ENCODE assay signal across 8 cellular contexts in the genomic region with DNA sequence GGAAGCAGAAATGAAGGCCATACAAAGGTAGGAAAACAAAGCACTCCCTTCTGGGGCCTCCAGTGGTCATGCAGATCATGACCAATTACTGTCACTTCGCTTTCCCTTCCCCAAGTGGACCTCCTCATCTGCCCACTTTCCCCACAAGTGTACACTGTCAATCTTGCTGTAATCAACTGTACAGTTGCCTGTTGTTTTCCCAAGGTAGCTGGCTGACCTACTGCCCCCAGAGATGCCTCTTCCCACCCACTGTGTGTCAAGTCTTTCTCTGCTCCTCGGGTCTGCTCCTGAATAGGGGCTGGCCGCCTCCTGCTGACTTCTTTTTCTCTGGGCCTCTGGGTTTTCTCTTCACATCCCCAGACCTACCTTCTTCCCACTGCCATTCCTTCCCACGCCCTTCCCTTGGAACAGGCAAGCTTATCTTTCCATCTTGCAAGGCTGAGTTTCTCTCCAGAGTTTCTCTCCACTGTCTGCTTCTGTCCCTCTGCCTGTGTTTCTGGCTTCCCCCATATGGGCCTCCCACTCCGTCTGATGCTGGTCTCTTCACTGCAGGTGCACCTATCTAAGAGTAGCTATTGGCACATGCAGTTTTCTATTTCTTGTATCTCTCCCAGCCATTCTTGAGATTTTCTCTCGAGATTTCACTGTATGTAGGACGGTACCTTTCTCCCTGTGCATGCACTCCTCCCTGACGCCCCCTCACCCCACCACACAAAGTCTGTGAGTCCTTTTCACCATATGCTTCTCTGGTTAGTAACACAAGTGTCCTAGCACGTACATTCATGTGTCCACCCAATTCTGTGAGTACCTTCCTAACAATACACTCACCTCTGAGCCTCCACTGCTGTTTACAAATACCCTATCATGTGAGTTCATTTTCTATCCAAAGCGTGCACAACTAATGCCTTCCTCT. TPM values are rescaled to one million over a fixed set of nuclear protein-coding genes. Genes with fewer than 3 reads are reported as not detected.
A peak's percentile ranks its signal among the peaks of the same experiment; 100 is the strongest.
DNase-seq lines count a peak whose midpoint lies in the region; ATAC-seq and TF ChIP-seq lines count a peak whose summit lies in the region.

No MANE protein-coding gene starts in this region.

- peak overlapping the region; percentile 100 for H3K27ac ChIP-seq in right atrium auricular region

- peak; percentile 18 for TF ChIP-seq POLR2A in GM18505 (IDR thresholded peaks at IDR 0.05; ENCODE audit: borderline replicate concordance, extremely low read depth, insufficient read depth, insufficient read length)

- peak overlapping the region; percentile 99 for H3K4me3 ChIP-seq in WI38 (ENCODE audit: low read depth, low read length)
- peak overlapping the region; percentile 93 to 94 for H3K4me3 ChIP-seq in right atrium auricular region
- H3K4me3 ChIP-seq in skeletal muscle cell (ENCODE audit: low read depth, low read length), result peak overlapping the region; percentile 94

- H3K9me3 ChIP-seq in right atrium auricular region, result no peaks in the 10 kb centered on the region

- no peak for ATAC-seq in GM18505 (IDR thresholded peaks at IDR 0.05; ENCODE audit: unreplicated experiment)
- ATAC-seq in GM19351 (IDR thresholded peaks at IDR 0.05; ENCODE audit: unreplicated experiment), result no peak

- no peak for TF ChIP-seq CTCF in WI38 (IDR thresholded peaks at IDR 0.05; ENCODE audit: low read depth, low read length)
- TF ChIP-seq CTCF in right atrium auricular region (IDR thresholded peaks at IDR 0.05), result no peak

- H3K4me1 ChIP-seq in right atrium auricular region, result peaks cover 0 to 51% of the 10 kb centered on the region in 2 donors

- no peaks in the 10 kb centered on the region for H3K36me3 ChIP-seq in right atrium auricular region

- H3K27me3 ChIP-seq in right atrium auricular region, result no peaks in the 10 kb centered on the region

- DNase-seq in right atrium auricular region (ENCODE audit: low spot score), result no peak
- DNase-seq in skeletal muscle cell (ENCODE audit: low read depth), result no peak
- DNase-seq in NCI-H2171 treated with DMSO at 0.1 percent for 48 hours (lab: John Stamatoyannopoulos, UW), result no peak
- no peak for DNase-seq in NCI-H748 (lab: John Stamatoyannopoulos, UW; ENCODE audit: unreplicated experiment)
- no peak for DNase-seq in SW 1271 (lab: John Stamatoyannopoulos, UW)

RNA-seq across cellular contexts. Expression of gene ELL2, which starts 2.3 kb away (rescaled TPM):
- total RNA-seq in right atrium auricular region, result 10 to 100 TPM; 28.8 to 29.1 TPM
